In the genomic region with DNA sequence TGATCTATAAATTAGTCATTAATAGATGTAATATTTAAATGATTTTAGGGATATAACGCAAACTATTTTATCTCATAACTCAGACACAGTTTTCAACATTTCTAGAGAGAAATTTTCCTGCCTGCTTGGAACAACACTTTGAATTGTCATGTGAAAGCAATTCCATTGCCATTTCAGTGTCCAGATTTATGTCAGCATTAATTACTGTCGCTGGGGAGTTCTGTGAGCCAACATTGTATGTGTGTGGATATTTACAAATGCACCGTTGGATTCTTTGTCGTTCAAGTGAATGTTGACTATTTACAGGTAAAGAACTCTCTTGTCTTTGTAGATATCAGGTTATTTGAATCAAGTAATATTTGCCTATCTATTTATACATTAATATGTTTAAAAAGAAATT, we compare ENCODE assay signal across 28 cellular contexts.
A peak's percentile ranks its signal among the peaks of the same experiment; 100 is the strongest.
DNase-seq lines count a peak whose midpoint lies in the region; ATAC-seq and TF ChIP-seq lines count a peak whose summit lies in the region.
"Had no signal": no experiment of that assay in that cellular context is flagged by ENCODE, and none has a peak within 500 bp of the region (broad histone marks: within the 10 kb centered on the region; RNA-seq: fewer than 3 reads in every experiment).

No MANE protein-coding gene starts in this region.

- H3K4me2 ChIP-seq in skeletal muscle satellite cell (ENCODE audit: low read length): peak overlapping the region; percentile 28

- peak overlapping the region; percentile 23 for H3K9ac ChIP-seq in skeletal muscle satellite cell (ENCODE audit: low read depth, low read length)

- H3K4me1 ChIP-seq in skeletal muscle satellite cell (ENCODE audit: control insufficient read depth, insufficient read depth, low read length): peaks cover 43% of the 10 kb centered on the region
- H3K4me1 ChIP-seq: HAP-1, prostate gland, uterus had no signal

- no peak overlapping the region for H3K4me3 ChIP-seq in skeletal muscle satellite cell (ENCODE audit: low read length)
- H3K4me3 ChIP-seq: adrenal gland, coronary artery, HAP-1, prostate gland, thoracic aorta, uterus had no signal

- ATAC-seq in SK-N-SH treated with all-trans-retinoic acid at 6 μM for 48 hours (peak; percentile 64), GM18519 (IDR thresholded peaks at IDR 0.05; ENCODE audit: low FRiP score, unreplicated experiment) (no peak)
- ATAC-seq: esophagus mucosa, left cardiac atrium had no signal

- no peaks in the 10 kb centered on the region for H3K27me3 ChIP-seq in skeletal muscle satellite cell (ENCODE audit: control insufficient read depth, insufficient read depth, low read length)
- H3K27me3 ChIP-seq: adrenal gland, uterus had no signal

- DNase-seq in EH (ENCODE audit: low read depth) (peak; percentile 61), fibroblast of gingiva (ENCODE audit: low read depth) (peak; percentile 44), NCI-H2081 treated with DMSO at 0.1 percent for 48 hours (lab: John Stamatoyannopoulos, UW) (no peak)
- DNase-seq in activated CD4-positive, alpha-beta T cell treated with anti-CD3 and anti-CD28 coated beads for 48 hours: no peak
- DNase-seq in activated effector memory CD4-positive, alpha-beta T cell treated with Interleukin-2 at 50 U/mL for 16 hours: no peak
- DNase-seq: activated CD4-positive, alpha-beta T cell treated with anti-CD3 and anti-CD28 coated beads for 4 hours; activated naive CD4-positive, alpha-beta T cell; activated T-cell treated with anti-CD3 and anti-CD28 coated beads, Interleukin-2, amount 50 U/mL, for 48 hours; adrenal gland; DMS53; endodermal cell; GDM1; left cardiac atrium; mammary epithelial cell; MM.1S; NCI-H2029 treated with DMSO at 0.1 percent for 48 hours; NCI-H226; OCI-M1; stimulated activated naive CD4-positive, alpha-beta T cell; uterus had no signal

- H3K36me3 ChIP-seq in skeletal muscle satellite cell (ENCODE audit: insufficient read depth, low read length): peaks cover 4% of the 10 kb centered on the region
- H3K36me3 ChIP-seq: adrenal gland, HAP-1, prostate gland, thoracic aorta, uterus had no signal

- H3K9me3 ChIP-seq in skeletal muscle satellite cell (replicated peaks; ENCODE audit: low read length): peaks cover 6% of the 10 kb centered on the region
- H3K9me3 ChIP-seq: adrenal gland, HAP-1, prostate gland, uterus had no signal

TF ChIP-seq in SK-N-SH treated with all-trans-retinoic acid at 6 μM for 48 hours, 23 proteins besides CTCF, POLR2A, EP300 and RAD21:
- no peak for TF ChIP-seq TCF4 (CRISPR knock-in tag; IDR thresholded peaks at IDR 0.05; ENCODE audit: borderline replicate concordance)
- TF ChIP-seq BACH2 (CRISPR knock-in tag; IDR thresholded peaks at IDR 0.05; ENCODE audit: borderline replicate concordance): no peak
- no peak for TF ChIP-seq ISL1 (CRISPR knock-in tag; IDR thresholded peaks at IDR 0.05)
- TF ChIP-seq, protein P1, sequence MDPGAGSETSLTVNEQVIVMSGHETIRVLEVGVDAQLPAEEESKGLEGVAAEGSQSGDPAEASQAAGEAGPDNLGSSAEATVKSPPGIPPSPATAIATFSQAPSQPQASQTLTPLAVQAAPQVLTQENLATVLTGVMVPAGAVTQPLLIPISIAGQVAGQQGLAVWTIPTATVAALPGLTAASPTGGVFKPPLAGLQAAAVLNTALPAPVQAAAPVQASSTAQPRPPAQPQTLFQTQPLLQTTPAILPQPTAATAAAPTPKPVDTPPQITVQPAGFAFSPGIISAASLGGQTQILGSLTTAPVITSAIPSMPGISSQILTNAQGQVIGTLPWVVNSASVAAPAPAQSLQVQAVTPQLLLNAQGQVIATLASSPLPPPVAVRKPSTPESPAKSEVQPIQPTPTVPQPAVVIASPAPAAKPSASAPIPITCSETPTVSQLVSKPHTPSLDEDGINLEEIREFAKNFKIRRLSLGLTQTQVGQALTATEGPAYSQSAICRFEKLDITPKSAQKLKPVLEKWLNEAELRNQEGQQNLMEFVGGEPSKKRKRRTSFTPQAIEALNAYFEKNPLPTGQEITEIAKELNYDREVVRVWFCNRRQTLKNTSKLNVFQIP (CRISPR knock-in tag; IDR thresholded peaks at IDR 0.05; ENCODE audit: borderline replicate concordance, low read depth): no peak
- no peak for TF ChIP-seq ZNF8 (CRISPR knock-in tag; IDR thresholded peaks at IDR 0.05)
- TF ChIP-seq ZNF70 (CRISPR knock-in tag; IDR thresholded peaks at IDR 0.05): no peak
- no peak for TF ChIP-seq SNAI2 (CRISPR knock-in tag; IDR thresholded peaks at IDR 0.05)
- no peak for TF ChIP-seq CREB5 (CRISPR knock-in tag; IDR thresholded peaks at IDR 0.05; ENCODE audit: low read depth)
- TF ChIP-seq ZC3H10 (CRISPR knock-in tag; IDR thresholded peaks at IDR 0.05): no peak
- TF ChIP-seq, protein P2, sequence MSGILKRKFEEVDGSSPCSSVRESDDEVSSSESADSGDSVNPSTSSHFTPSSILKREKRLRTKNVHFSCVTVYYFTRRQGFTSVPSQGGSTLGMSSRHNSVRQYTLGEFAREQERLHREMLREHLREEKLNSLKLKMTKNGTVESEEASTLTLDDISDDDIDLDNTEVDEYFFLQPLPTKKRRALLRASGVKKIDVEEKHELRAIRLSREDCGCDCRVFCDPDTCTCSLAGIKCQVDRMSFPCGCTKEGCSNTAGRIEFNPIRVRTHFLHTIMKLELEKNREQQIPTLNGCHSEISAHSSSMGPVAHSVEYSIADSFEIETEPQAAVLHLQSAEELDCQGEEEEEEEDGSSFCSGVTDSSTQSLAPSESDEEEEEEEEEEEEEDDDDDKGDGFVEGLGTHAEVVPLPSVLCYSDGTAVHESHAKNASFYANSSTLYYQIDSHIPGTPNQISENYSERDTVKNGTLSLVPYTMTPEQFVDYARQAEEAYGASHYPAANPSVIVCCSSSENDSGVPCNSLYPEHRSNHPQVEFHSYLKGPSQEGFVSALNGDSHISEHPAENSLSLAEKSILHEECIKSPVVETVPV (CRISPR knock-in tag; IDR thresholded peaks at IDR 0.05): no peak

Comparison
In these comparisons a context has a peak if more than half of its experiments do, and no peak if none do; other contexts are left out.
1. DNase-seq: peak in EH (single experiment) and fibroblast of gingiva (single experiment); none in activated CD4-positive, alpha-beta T cell treated with anti-CD3 and anti-CD28 coated beads for 48 hours (single experiment), NCI-H2081 treated with DMSO at 0.1 percent for 48 hours (single experiment) and activated effector memory CD4-positive, alpha-beta T cell treated with Interleukin-2 at 50 U/mL for 16 hours (single experiment).